Comparison of ENCODE assay signal across 10 cellular contexts in the genomic region with DNA sequence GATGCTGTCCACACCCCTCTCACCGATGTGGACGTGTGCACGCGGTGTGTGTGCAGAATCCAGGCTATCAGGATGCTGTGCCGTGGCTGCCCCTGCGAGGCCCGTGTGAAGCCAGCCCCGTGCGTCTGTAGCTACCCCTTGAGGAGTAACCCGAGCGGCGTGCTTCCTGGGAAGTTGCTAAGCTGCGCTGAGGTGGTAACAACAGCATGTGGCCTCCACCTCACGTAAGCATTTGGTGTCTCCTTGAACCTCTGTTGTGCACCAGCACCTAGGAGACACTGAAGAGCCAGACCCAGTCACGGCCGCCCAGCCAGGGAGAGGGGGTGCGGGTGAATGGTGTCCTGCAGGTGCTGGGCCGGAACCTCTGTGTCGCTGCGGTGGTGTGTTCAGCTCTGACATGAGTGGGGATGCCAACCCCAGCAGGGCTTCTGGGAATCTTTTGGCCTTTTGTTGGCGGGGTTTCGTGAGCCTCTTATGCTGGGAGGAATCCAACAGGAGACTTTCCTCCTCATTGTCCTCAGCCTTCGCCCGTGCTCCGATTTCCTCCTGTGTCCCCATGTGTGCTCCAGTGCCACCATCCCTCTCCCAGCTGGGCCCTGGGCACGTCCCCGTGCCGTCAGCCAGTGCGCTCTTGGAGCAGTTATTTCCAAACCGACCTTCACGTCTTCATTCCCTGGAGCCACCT.
DNase-seq lines count a peak whose midpoint lies in the region; ATAC-seq and TF ChIP-seq lines count a peak whose summit lies in the region.
"Had no signal": no experiment of that assay in that cellular context is flagged by ENCODE, and none has a peak within 500 bp of the region (broad histone marks: within the 10 kb centered on the region; RNA-seq: fewer than 3 reads in every experiment).

No MANE protein-coding gene starts in this region.

- H3K4me1 ChIP-seq in esophagus muscularis mucosa (peaks cover 19 to 41% (median 23%) of the 10 kb centered on the region in 4 donors), uterus (peaks cover 0 to 13% of the 10 kb centered on the region in 2 donors)

- H3K27me3 Mint-ChIP-seq in activated CD8-positive, alpha-beta memory T cell treated with anti-CD3 and anti-CD28 coated beads, Interleukin-2, amount 10 ng/mL, durations not matched to agents 7 days and 5 days = no peaks in the 10 kb centered on the region
- no peaks in the 10 kb centered on the region for H3K27me3 Mint-ChIP-seq in nephron (ENCODE audit: low read depth)
- H3K27me3 Mint-ChIP-seq: naive thymus-derived CD8-positive, alpha-beta T cell had no signal

- H3K4me3 Mint-ChIP-seq in activated CD8-positive, alpha-beta memory T cell treated with anti-CD3 and anti-CD28 coated beads, Interleukin-2, amount 10 ng/mL, durations not matched to agents 7 days and 5 days = no peak overlapping the region
- peak overlapping the region in 1 of 3 experiments; percentile 2 for H3K4me3 Mint-ChIP-seq in nephron
- H3K4me3 Mint-ChIP-seq: naive thymus-derived CD8-positive, alpha-beta T cell had no signal

- WGBS in esophagus muscularis mucosa = 91% methylated on average over 27 of the region's 31 CpGs

- no peaks in the 10 kb centered on the region for H3K9me3 Mint-ChIP-seq in activated CD8-positive, alpha-beta memory T cell treated with anti-CD3 and anti-CD28 coated beads, Interleukin-2, amount 10 ng/mL, durations not matched to agents 7 days and 5 days (ENCODE audit: low read depth)
- no peaks in the 10 kb centered on the region for H3K9me3 Mint-ChIP-seq in nephron
- H3K9me3 Mint-ChIP-seq: naive thymus-derived CD8-positive, alpha-beta T cell had no signal

- H3K27ac ChIP-seq in esophagus muscularis mucosa (replicated peaks in 1 of 4) = peak overlapping the region in 3 of 4 donors; percentile 13 to 51 (median 38)
- peak overlapping the region; percentile 71 to 94 for H3K27ac ChIP-seq in uterus

- intact Hi-C loops in esophagus muscularis mucosa (cut with DNase I) = no loop called here
- intact Hi-C loops in uterus (cut with DNase I; ENCODE audit: low total_unique reads) = no loop called here

- H3K36me3 Mint-ChIP-seq in activated CD8-positive, alpha-beta memory T cell treated with anti-CD3 and anti-CD28 coated beads, Interleukin-2, amount 10 ng/mL, durations not matched to agents 7 days and 5 days = peaks cover 26% of the 10 kb centered on the region
- peaks cover 48% of the 10 kb centered on the region for H3K36me3 Mint-ChIP-seq in nephron (ENCODE audit: low read depth)

- H3K27ac Mint-ChIP-seq in activated CD8-positive, alpha-beta memory T cell treated with anti-CD3 and anti-CD28 coated beads, Interleukin-2, amount 10 ng/mL, durations not matched to agents 7 days and 5 days = peak overlapping the region; percentile 0
- peak overlapping the region; percentile 93 to 97 (median 96) for H3K27ac Mint-ChIP-seq in nephron

- peaks cover 13% of the 10 kb centered on the region for H3K4me1 Mint-ChIP-seq in activated CD8-positive, alpha-beta memory T cell treated with anti-CD3 and anti-CD28 coated beads, Interleukin-2, amount 10 ng/mL, durations not matched to agents 7 days and 5 days
- H3K4me1 Mint-ChIP-seq in nephron = peaks cover 21% of the 10 kb centered on the region

- no peaks in the 10 kb centered on the region for H3K27me3 ChIP-seq in esophagus muscularis mucosa
- H3K27me3 ChIP-seq in uterus = no peaks in the 10 kb centered on the region

- H3K9me3 ChIP-seq in esophagus muscularis mucosa = no peaks in the 10 kb centered on the region
- no peaks in the 10 kb centered on the region for H3K9me3 ChIP-seq in uterus

- TF ChIP-seq EP300 in esophagus muscularis mucosa (IDR thresholded peaks at IDR 0.05) = no peak

- no peak for TF ChIP-seq POLR2A in esophagus muscularis mucosa (IDR thresholded peaks at IDR 0.05; ENCODE audit: low read depth)
- no peak for TF ChIP-seq POLR2A in uterus (IDR thresholded peaks at IDR 0.05)

- H3K4me3 ChIP-seq in esophagus muscularis mucosa (no peak overlapping the region), uterus (no peak overlapping the region)

- CTCF ChIA-PET in activated CD8-positive, alpha-beta memory T cell treated with anti-CD3 and anti-CD28 coated beads, Interleukin-2, amount 10 ng/mL, durations not matched to agents 7 days and 5 days (lab: Charles Lee) = interaction anchor here (1.4 kb wide), 1 partner anchor 9 kb away, joined by 4 read pairs; no protein-coding TSS in a partner anchor

- H3K36me3 ChIP-seq in esophagus muscularis mucosa (peaks cover 10 to 47% (median 33%) of the 10 kb centered on the region in 4 donors), uterus (no peaks in the 10 kb centered on the region)

- no peak for ATAC-seq in activated CD8-positive, alpha-beta memory T cell treated with anti-CD3 and anti-CD28 coated beads, Interleukin-2, amount 10 ng/mL, durations not matched to agents 7 days and 5 days
- ATAC-seq in GM21717 (IDR thresholded peaks at IDR 0.05; ENCODE audit: unreplicated experiment) = no peak

- TF ChIP-seq CTCF in esophagus muscularis mucosa (IDR thresholded peaks at IDR 0.05) = no peak
- TF ChIP-seq CTCF in nephron (IDR thresholded peaks at IDR 0.05; ENCODE audit: unreplicated experiment in 3 of 3) = no peak
- TF ChIP-seq CTCF in uterus (IDR thresholded peaks at IDR 0.05) = no peak

- DNase-seq in activated CD8-positive, alpha-beta memory T cell treated with anti-CD3 and anti-CD28 coated beads, Interleukin-2, amount 10 ng/mL, durations not matched to agents 7 days and 5 days = no peak
- no peak for DNase-seq in activated CD8-positive, alpha-beta memory T cell treated with anti-CD3 and anti-CD28 coated beads, Interleukin-2, amount 50 U/mL, for 4 hours
- DNase-seq in esophagus muscularis mucosa (ENCODE audit: extremely low spot score) = no peak
- no peak for DNase-seq in uterus
- no peak for DNase-seq in occipital lobe (lab: John Stamatoyannopoulos, UW)
- DNase-seq in NCI-H2081 treated with DMSO at 0.1 percent for 48 hours (lab: John Stamatoyannopoulos, UW) = no peak
- DNase-seq: T-helper 9 cell had no signal
